ENCODE assay signal across 8 cellular contexts in the genomic region with DNA sequence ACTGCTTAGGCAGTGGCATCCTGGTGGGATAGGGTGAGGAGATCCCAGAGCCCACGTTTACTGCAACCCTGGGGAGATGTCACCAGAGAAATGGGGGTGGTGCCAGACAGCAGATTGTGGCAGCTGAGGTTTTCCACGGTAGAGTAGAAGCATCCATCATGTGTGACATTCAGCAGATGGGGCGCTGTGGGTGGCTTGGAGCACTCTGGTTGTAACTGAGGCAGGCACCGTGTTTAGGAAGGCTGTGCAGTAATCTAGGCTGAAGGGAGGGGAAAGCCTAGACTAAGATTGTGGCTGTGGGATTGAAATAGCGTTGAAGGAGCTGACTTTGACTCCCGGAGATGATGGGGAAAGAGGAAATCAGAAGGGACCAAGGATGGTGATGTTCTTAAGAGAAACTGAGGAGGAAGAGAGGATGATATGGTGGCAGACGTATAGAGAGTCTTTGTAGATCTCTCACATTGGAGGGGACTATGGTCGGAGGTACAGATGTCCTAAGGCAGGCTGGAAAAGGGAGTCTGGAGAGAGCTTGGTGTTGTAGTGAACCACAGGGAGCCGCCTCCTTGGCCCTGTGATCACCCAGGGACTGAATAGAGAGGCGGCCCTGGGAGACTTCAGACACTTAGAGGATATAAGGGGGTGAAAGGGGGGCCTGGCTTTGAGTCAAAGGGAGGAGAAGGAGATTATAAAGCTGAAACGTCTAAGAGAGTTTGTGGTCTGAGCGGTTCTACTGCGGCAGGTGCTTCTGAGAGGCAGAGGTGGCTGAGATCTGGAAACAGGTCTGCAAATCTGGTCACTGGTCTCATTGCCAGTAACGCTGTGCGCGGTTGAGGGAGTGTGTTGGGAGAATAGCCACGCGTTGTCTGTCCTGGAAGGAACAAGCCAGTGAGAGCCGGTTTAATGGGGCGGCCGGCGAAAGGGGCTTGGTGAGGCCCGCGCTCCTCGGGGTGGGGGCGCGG. TPM values are rescaled to one million over a fixed set of nuclear protein-coding genes. Genes with fewer than 3 reads are reported as not detected.
DNase-seq lines count a peak whose midpoint lies in the region; ATAC-seq and TF ChIP-seq lines count a peak whose summit lies in the region.

No MANE protein-coding gene starts in this region.

- H4K20me1 ChIP-seq in HCT116 (ENCODE audit: insufficient read depth): no peaks in the 10 kb centered on the region

- H3K36me3 Mint-ChIP-seq in MCF 10A (ENCODE audit: insufficient read depth, unreplicated experiment): peaks cover 19% of the 10 kb centered on the region
- peaks cover 3 to 4% of the 10 kb centered on the region in 2 donors for H3K36me3 Mint-ChIP-seq in stimulated activated naive B cell treated with anti-CD40 and anti-IgM and Interleukin-4, amounts not matched to agents 10 μg/mL and 1 μg/mL and 100 μg/mL, for 72 hours

- H2AFZ ChIP-seq in HCT116 (ENCODE audit: low read depth, low read length, poor library complexity, severe bottlenecking): no peak overlapping the region

- CTCF ChIA-PET in HCT116 (lab: Charles Lee) (interaction anchor here (1.8 to 6.4 kb wide), 2 partner anchors 36 to 41 kb away, joined by 4 to 71 read pairs; no protein-coding TSS in a partner anchor), MCF 10A (lab: Yijun Ruan, JAX) (interaction anchor here (0.7 to 1.9 kb wide), 5 partner anchors 40 to 140 kb away, joined by 3 to 8 read pairs (median 4); no protein-coding TSS in a partner anchor)

- peaks cover 53% of the 10 kb centered on the region for H3K79me2 ChIP-seq in HCT116 (ENCODE audit: insufficient read depth, low read length)

- no peak for TF ChIP-seq POLR2A in HCT116 (IDR thresholded peaks at IDR 0.05; ENCODE audit: borderline replicate concordance, extremely low read depth, insufficient read depth, insufficient read length)

- H3K27ac Mint-ChIP-seq in MCF 10A (ENCODE audit: low read depth, unreplicated experiment): peak overlapping the region; percentile 79
- H3K27ac Mint-ChIP-seq in stimulated activated naive B cell treated with anti-CD40 and anti-IgM and Interleukin-4, amounts not matched to agents 10 μg/mL and 1 μg/mL and 100 μg/mL, for 72 hours: peak overlapping the region; percentile 57

- DNase-seq in DMS53 treated with DMSO at 0.1 percent for 48 hours (lab: John Stamatoyannopoulos, UW; ENCODE audit: unreplicated experiment) (peak; percentile 24), HCT116 (ENCODE audit: low read depth, low spot score) (no peak), SJCRH30 (peak; percentile 35 to 53), MCF 10A (ENCODE audit: unreplicated experiment) (peak; percentile 57), DMS79 (lab: John Stamatoyannopoulos, UW) (no peak)
- no peak for DNase-seq in stimulated activated naive B cell treated with anti-CD40 and anti-IgM and Interleukin-4, amounts not matched to agents 10 μg/mL and 1 μg/mL and 100 μg/mL, for 72 hours

- H3K9ac ChIP-seq in HCT116 (ENCODE audit: low read length) (peak overlapping the region; percentile 78), liver (ENCODE audit: low read depth in 1 of 2, low read length in 2 of 2) (peak overlapping the region; percentile 28 to 70)

- peak overlapping the region; percentile 73 for H3K4me3 Mint-ChIP-seq in MCF 10A (ENCODE audit: unreplicated experiment)
- peak overlapping the region; percentile 80 to 85 for H3K4me3 Mint-ChIP-seq in stimulated activated naive B cell treated with anti-CD40 and anti-IgM and Interleukin-4, amounts not matched to agents 10 μg/mL and 1 μg/mL and 100 μg/mL, for 72 hours

- no peaks in the 10 kb centered on the region for H3K9me3 ChIP-seq in HCT116 (ENCODE audit: control insufficient read depth in 1 of 2, insufficient read depth in 1 of 2, low read depth in 1 of 2, low read length in 2 of 2)
- H3K9me3 ChIP-seq in SJCRH30 (replicated peaks): no peaks in the 10 kb centered on the region
- H3K9me3 ChIP-seq in liver (ENCODE audit: control insufficient read depth in 4 of 4, low read length in 3 of 4): no peaks in the 10 kb centered on the region

- peaks cover 34 to 52% of the 10 kb centered on the region in 2 experiments for H3K4me1 ChIP-seq in HCT116 (ENCODE audit: control insufficient read depth in 1 of 2, insufficient read depth in 2 of 2, low read length in 2 of 2)
- peaks cover 7% of the 10 kb centered on the region for H3K4me1 ChIP-seq in SJCRH30
- peaks cover 8 to 43% (median 31%) of the 10 kb centered on the region in 4 donors for H3K4me1 ChIP-seq in liver (ENCODE audit: control insufficient read depth in 4 of 4, insufficient read depth in 4 of 4, low read length in 3 of 4)

- no peaks in the 10 kb centered on the region for H3K36me3 ChIP-seq in HCT116 (ENCODE audit: control insufficient read depth in 1 of 2, insufficient read depth in 2 of 2, low read length in 2 of 2)
- no peaks in the 10 kb centered on the region for H3K36me3 ChIP-seq in SJCRH30
- H3K36me3 ChIP-seq in liver (ENCODE audit: control insufficient read depth in 4 of 4, insufficient read depth in 3 of 4, low read depth in 1 of 4, low read length in 3 of 4): no peaks in the 10 kb centered on the region

- H3K27ac ChIP-seq in HCT116 (ENCODE audit: low read depth, low read length) (peak overlapping the region; percentile 93), SJCRH30 (peak overlapping the region; percentile 83; the same call in 1 of the 2 replicates), liver (ENCODE audit: low read depth in 1 of 2, low read length in 2 of 2) (peak overlapping the region; percentile 78 to 79)

- H3K27me3 Mint-ChIP-seq in MCF 10A (ENCODE audit: insufficient read depth, unreplicated experiment): no peaks in the 10 kb centered on the region
- no peaks in the 10 kb centered on the region for H3K27me3 Mint-ChIP-seq in stimulated activated naive B cell treated with anti-CD40 and anti-IgM and Interleukin-4, amounts not matched to agents 10 μg/mL and 1 μg/mL and 100 μg/mL, for 72 hours

- peak overlapping the region; percentile 73 for H3K4me2 ChIP-seq in HCT116 (ENCODE audit: low read length)

- no peaks in the 10 kb centered on the region for H3K9me3 Mint-ChIP-seq in MCF 10A (ENCODE audit: unreplicated experiment)
- peaks cover 0 to 1% of the 10 kb centered on the region in 2 donors for H3K9me3 Mint-ChIP-seq in stimulated activated naive B cell treated with anti-CD40 and anti-IgM and Interleukin-4, amounts not matched to agents 10 μg/mL and 1 μg/mL and 100 μg/mL, for 72 hours

- TF ChIP-seq RAD21 in HCT116 (IDR thresholded peaks at IDR 0.05; ENCODE audit: low read depth): no peak
- no peak for TF ChIP-seq RAD21 in liver (IDR thresholded peaks at IDR 0.05)

- intact Hi-C loops in HCT116 (cut with micrococcal nuclease): loop anchor here (5.0 kb wide), 1 partner anchor 260 kb away; a partner anchor contains a TSS
- intact Hi-C loops in MCF 10A (cut with micrococcal nuclease): no loop called here

- POLR2A ChIA-PET in HCT116 (lab: Charles Lee): interaction anchor here (0.6 kb wide), 1 partner anchor 94 kb away, joined by 5 read pairs; no protein-coding TSS in a partner anchor
- POLR2A ChIA-PET in MCF 10A (lab: Yijun Ruan, JAX): interaction anchor here (0.6 to 3.4 kb wide), 8 partner anchors 14 to 788 kb away, joined by 3 to 48 read pairs (median 4); a partner anchor contains a TSS

- BruUV-seq in HCT116 (replicated peaks; lab: Mats Ljungman, UMichigan): no TSS peak
- BruUV-seq in MCF 10A (replicated peaks; lab: Mats Ljungman, UMichigan): no TSS peak

- TF ChIP-seq CTCF in HCT116 (IDR thresholded peaks at IDR 0.05 in 2 of 3, conservative IDR thresholded peaks at IDR 0.05 in 1 of 3; ENCODE audit: borderline replicate concordance in 1 of 3, insufficient read depth in 1 of 3, low read depth in 2 of 3, low read length in 2 of 3) (no peak), MCF 10A (IDR thresholded peaks at IDR 0.05; ENCODE audit: unreplicated experiment) (no peak), liver (IDR thresholded peaks at IDR 0.05; ENCODE audit: low read depth, low read length, missing input control) (no peak)

- peak overlapping the region in 1 of 2 experiments; percentile 94; a peak in 3 of 4 replicates for H3K4me3 ChIP-seq in HCT116 (replicated peaks in 1 of 2; ENCODE audit: low read depth in 1 of 2, low read length in 2 of 2)
- peak overlapping the region; percentile 95 for H3K4me3 ChIP-seq in SJCRH30
- H3K4me3 ChIP-seq in liver (ENCODE audit: low read depth in 1 of 3, low read length in 3 of 3): peak overlapping the region; percentile 57 to 84 (median 61)

- WGBS in liver: 11% methylated on average over 27 of the region's 27 CpGs

- H3K27me3 ChIP-seq in HCT116 (ENCODE audit: insufficient read depth, low read length) (no peaks in the 10 kb centered on the region), SJCRH30 (no peaks in the 10 kb centered on the region), liver (ENCODE audit: control insufficient read depth in 4 of 4, insufficient read depth in 4 of 4, low read length in 3 of 4) (no peaks in the 10 kb centered on the region)

- peaks cover 43% of the 10 kb centered on the region for H3K4me1 Mint-ChIP-seq in MCF 10A (ENCODE audit: insufficient read depth, unreplicated experiment)
- H3K4me1 Mint-ChIP-seq in stimulated activated naive B cell treated with anti-CD40 and anti-IgM and Interleukin-4, amounts not matched to agents 10 μg/mL and 1 μg/mL and 100 μg/mL, for 72 hours: peaks cover 42 to 71% of the 10 kb centered on the region in 2 donors

- RAD21 ChIA-PET in HCT116 (lab: Charles Lee; ENCODE audit: low non-redundant PET in 1 of 2, low total read pairs in 2 of 2, uncharacterized antibody in 2 of 2, unreplicated experiment in 2 of 2): no interaction called here

- H3K9me2 ChIP-seq in HCT116 (ENCODE audit: insufficient read depth): no peaks in the 10 kb centered on the region

- ATAC-seq in HCT116 (no peak), HG02970 (IDR thresholded peaks at IDR 0.05; ENCODE audit: low FRiP score, unreplicated experiment) (no peak)
- peak; percentile 41 to 44 for ATAC-seq in stimulated activated naive B cell treated with anti-CD40 and anti-IgM and Interleukin-4, amounts not matched to agents 10 μg/mL and 1 μg/mL and 100 μg/mL, for 72 hours (replicated peaks)

TF ChIP-seq in HCT116, 20 proteins besides CTCF, POLR2A, EP300 and RAD21 (continues in another document):
- no peak for TF ChIP-seq ZNF274 (IDR thresholded peaks at IDR 0.05; ENCODE audit: low read depth, low read length)
- no peak for TF ChIP-seq EZH2phosphoT487 (IDR thresholded peaks at IDR 0.05; ENCODE audit: borderline replicate concordance)
- TF ChIP-seq CEBPB (IDR thresholded peaks at IDR 0.05; ENCODE audit: low read depth): no peak

TF ChIP-seq in liver, 16 proteins besides CTCF, POLR2A, EP300 and RAD21 (continues in another document):
- TF ChIP-seq FOXA2 (IDR thresholded peaks at IDR 0.05): no peak

RNA-seq across cellular contexts. Expression of a gene that starts 0.8 kb away (rescaled TPM):
- 24.1 TPM for total RNA-seq in HCT116 (2021; ENCODE audit: unreplicated experiment)
- 37.3 and 41.2 TPM in 2 replicates for polyA plus RNA-seq in HCT116 (2012)
- total RNA-seq in SJCRH30 (2014; rRNA removed; shearing (Covaris generic)): 6.8 and 7.7 TPM in 2 replicates
- total RNA-seq in MCF 10A (2022): 17.9 and 18.0 TPM in 2 replicates
- total RNA-seq in liver: 1 to 10 TPM; 3.3 to 9.1 TPM
- polyA plus RNA-seq in liver: 1 to 10 TPM; 3.2 to 5.0 TPM

RNA-seq across cellular contexts. Expression of a gene that starts 45.6 kb away (rescaled TPM):
- total RNA-seq in HCT116 (2021; ENCODE audit: unreplicated experiment) (381 TPM), MCF 10A (2022) (87.4 and 180 TPM in 2 replicates), liver (100 to 1,000 TPM; 341 to 369 TPM)
- 504 and 684 TPM in 2 replicates for polyA plus RNA-seq in HCT116 (2012)
- not detected in 2 replicates for total RNA-seq in SJCRH30 (2014; rRNA removed; shearing (Covaris generic))
- polyA plus RNA-seq in liver: 100 to 1,000 TPM; 464 to 864 TPM

Comparison
In these comparisons a context has a peak if more than half of its experiments do, and no peak if none do; other contexts are left out.
1. DNase-seq: peak in DMS53 treated with DMSO at 0.1 percent for 48 hours (single experiment), SJCRH30 (2 of 2) and MCF 10A (single experiment); none in HCT116 (single experiment), stimulated activated naive B cell treated with anti-CD40 and anti-IgM and Interleukin-4, amounts not matched to agents 10 μg/mL and 1 μg/mL and 100 μg/mL, for 72 hours (single experiment) and DMS79 (single experiment).
2. ATAC-seq: peak in stimulated activated naive B cell treated with anti-CD40 and anti-IgM and Interleukin-4, amounts not matched to agents 10 μg/mL and 1 μg/mL and 100 μg/mL, for 72 hours (2 of 2); none in HCT116 (single experiment) and HG02970 (single experiment).
3. RNA of a gene that starts 45.6 kb away (total RNA-seq): 381 TPM in HCT116 (single experiment), 341 to 369 TPM in liver and 87.4 to 180 TPM in MCF 10A; not detected in SJCRH30; every median in the first group is over 10 times any median in the second.
4. Peak in every context shown above with its lines, with median percentiles within 50 percentile points of each other: H3K27ac ChIP-seq.